8 cellular contexts compared by ENCODE assay signal in genomic region chr18:49858309-49859005, GRCh38. TPM values are rescaled to one million over a fixed set of nuclear protein-coding genes. Genes with fewer than 3 reads are reported as not detected.
DNase-seq lines count a peak whose midpoint lies in the region; ATAC-seq, FAIRE-seq and TF ChIP-seq lines count a peak whose summit lies in the region.

No MANE protein-coding gene starts in this region.

- H3K4me2 ChIP-seq in neuronal stem cell (ENCODE audit: insufficient read depth, low read length, poor library complexity, severe bottlenecking) = no peak overlapping the region

- H3K27me3 ChIP-seq in Caco-2 (replicated peaks; ENCODE audit: control insufficient read depth, insufficient read depth, low read length) = no peaks in the 10 kb centered on the region
- H3K27me3 ChIP-seq in Peyer's patch = no peaks in the 10 kb centered on the region
- peaks cover 0 to 57% (median 0%) of the 10 kb centered on the region in 3 experiments for H3K27me3 ChIP-seq in neuronal stem cell (ENCODE audit: control insufficient read depth in 3 of 3, insufficient read depth in 3 of 3, low read depth in 1 of 3, low read length in 3 of 3)
- H3K27me3 ChIP-seq in tibial nerve = no peaks in the 10 kb centered on the region

- H3K27ac ChIP-seq in Peyer's patch (peak overlapping the region in 3 of 4 donors; percentile 64 to 95 (median 87)), neuronal stem cell (replicated peaks; ENCODE audit: low read length) (no peak overlapping the region), tibial nerve (peak overlapping the region in 1 of 4 donors; percentile 64)

- H3K27ac Mint-ChIP-seq in Caco-2 (ENCODE audit: unreplicated experiment) = peak overlapping the region; percentile 79

- TF ChIP-seq POLR2A in Peyer's patch (IDR thresholded peaks at IDR 0.05) (peak in 1 of 2 donors; percentile 32), tibial nerve (IDR thresholded peaks at IDR 0.05) (no peak)

- no peak overlapping the region for H3K9ac ChIP-seq in neuronal stem cell (ENCODE audit: low read depth, low read length, poor library complexity)

- peaks cover 5% of the 10 kb centered on the region for H3K4me1 Mint-ChIP-seq in Caco-2 (ENCODE audit: low read depth, unreplicated experiment)

- H4K8ac ChIP-seq in neuronal stem cell (ENCODE audit: low read depth, low read length) = no peak overlapping the region

- H3K23ac ChIP-seq in neuronal stem cell (ENCODE audit: low read depth, low read length, poor library complexity) = no peak overlapping the region

- CTCF ChIA-PET in Caco-2 (lab: Charles Lee) = interaction anchor here (0.6 to 1.4 kb wide), 12 partner anchors 9 to 394 kb away, joined by 3 to 12 read pairs (median 4); partner anchors contain the start of gene C18orf32

- TF ChIP-seq CTCF in Caco-2 (IDR thresholded peaks at IDR 0.05; ENCODE audit: insufficient read depth in 1 of 2, low read depth in 1 of 2, low read length in 1 of 2, severe bottlenecking in 1 of 2, unreplicated experiment in 1 of 2) (peak; percentile 62 to 64), Peyer's patch (IDR thresholded peaks at IDR 0.05) (peak; percentile 25 to 98 (median 92)), fibroblast of villous mesenchyme (IDR thresholded peaks at IDR 0.05; ENCODE audit: insufficient read depth, low read depth, low read length) (peak; percentile 96), tibial nerve (IDR thresholded peaks at IDR 0.05) (peak; percentile 81 to 87 (median 82))

- ATAC-seq in HG02763 (IDR thresholded peaks at IDR 0.05; ENCODE audit: unreplicated experiment) = no peak

- WGBS in neuronal stem cell (ENCODE audit: extremely low coverage in 2 of 2, insufficient read length in 2 of 2, insufficient replicate concordance in 1 of 2), 2 donors = no CpG with 5 or more reads among the region's 11 CpGs
- 50 to 54% methylated on average over 9 to 11 of the region's 11 CpGs for WGBS in tibial nerve, 2 donors

- no peak overlapping the region for H4K91ac ChIP-seq in neuronal stem cell (ENCODE audit: low read depth, low read length, poor library complexity)

- no peaks in the 10 kb centered on the region for H3K27me3 Mint-ChIP-seq in Caco-2 (ENCODE audit: insufficient read depth, unreplicated experiment)

- no peaks in the 10 kb centered on the region for H3K79me1 ChIP-seq in neuronal stem cell (ENCODE audit: low read depth, low read length)

- H2BK15ac ChIP-seq in neuronal stem cell (ENCODE audit: low read length) = no peak overlapping the region

- no peak overlapping the region for H2BK120ac ChIP-seq in neuronal stem cell (ENCODE audit: low read depth, low read length)

- no peak overlapping the region for H3K4ac ChIP-seq in neuronal stem cell (ENCODE audit: low read length)

- no peak overlapping the region for H2BK5ac ChIP-seq in neuronal stem cell (ENCODE audit: low read length)

- peak overlapping the region; percentile 69 for H2AFZ ChIP-seq in neuronal stem cell (ENCODE audit: low read length)

- H3K9me3 ChIP-seq in Caco-2 (no peaks in the 10 kb centered on the region), Peyer's patch (no peaks in the 10 kb centered on the region), neuronal stem cell (replicated peaks in 1 of 2; ENCODE audit: control insufficient read depth in 2 of 2, insufficient read depth in 1 of 2, low read depth in 1 of 2, low read length in 2 of 2) (no peaks in the 10 kb centered on the region), tibial nerve (no peaks in the 10 kb centered on the region)

- DNase-seq in Caco-2 (peak; percentile 55 to 73), HTR-8/SVneo (ENCODE audit: insufficient read length, low spot score) (peak; percentile 68), Peyer's patch (peak; percentile 18 to 85 (median 82)), fibroblast of villous mesenchyme (ENCODE audit: low read depth) (peak; percentile 80), neuronal stem cell (ENCODE audit: low spot score) (peak; percentile 70), tibial nerve (ENCODE audit: low spot score in 2 of 2) (peak in 1 of 2 donors; percentile 44)
- DNase-seq in activated T-helper 1 cell treated with anti-CD3 and anti-CD28 coated beads, Interleukin-2, amount 50 U/mL, for 16 hours (ENCODE audit: low read depth in 1 of 2, low spot score in 1 of 2) = peak; percentile 21 to 27

- H3K36me3 ChIP-seq in Caco-2 (ENCODE audit: control insufficient read depth, insufficient read depth, low read length) (no peaks in the 10 kb centered on the region), Peyer's patch (peaks cover 0 to 6% (median 0%) of the 10 kb centered on the region in 3 donors), neuronal stem cell (replicated peaks in 1 of 2; ENCODE audit: control insufficient read depth in 2 of 2, insufficient read depth in 2 of 2, low read length in 2 of 2) (no peaks in the 10 kb centered on the region), tibial nerve (no peaks in the 10 kb centered on the region)

- H3K14ac ChIP-seq in neuronal stem cell (ENCODE audit: low read length) = no peak overlapping the region

- no peaks in the 10 kb centered on the region for H3K9me3 Mint-ChIP-seq in Caco-2 (ENCODE audit: unreplicated experiment)

- no peak for FAIRE-seq in HTR-8/SVneo (lab: Jason Lieb, UNC)

- peaks cover 6% of the 10 kb centered on the region for H3K36me3 Mint-ChIP-seq in Caco-2 (ENCODE audit: insufficient read depth, unreplicated experiment)

- peak overlapping the region; percentile 32 for H2AK5ac ChIP-seq in neuronal stem cell (ENCODE audit: low read depth, low read length)

- no TSS peak for BruUV-seq in Caco-2 (replicated peaks; lab: Mats Ljungman, UMichigan)

- intact Hi-C loops in Caco-2 (cut with micrococcal nuclease; ENCODE audit: unreplicated experiment) = loop anchor here (1.0 to 5.0 kb wide), 5 partner anchors 23 to 348 kb away; partner anchors contain the start of gene ACAA2

- H3K4me1 ChIP-seq in Caco-2 (peaks cover 7% of the 10 kb centered on the region), Peyer's patch (peaks cover 0 to 22% (median 3%) of the 10 kb centered on the region in 4 donors), neuronal stem cell (ENCODE audit: control insufficient read depth in 2 of 2, insufficient read depth in 1 of 2, low read depth in 1 of 2, low read length in 2 of 2) (peaks cover 2 to 6% of the 10 kb centered on the region in 2 donors), tibial nerve (peaks cover 0 to 6% (median 0%) of the 10 kb centered on the region in 4 donors)

- H3K4me3 Mint-ChIP-seq in Caco-2 (ENCODE audit: unreplicated experiment) = no peak overlapping the region

- H3K4me3 ChIP-seq in Caco-2 (ENCODE audit: low read depth, low read length) (no peak overlapping the region), Peyer's patch (peak overlapping the region in 2 of 4 donors; percentile 12 to 28), fibroblast of villous mesenchyme (ENCODE audit: low read depth, low read length) (no peak overlapping the region), neuronal stem cell (ENCODE audit: low read length in 2 of 2) (no peak overlapping the region), tibial nerve (no peak overlapping the region)

- POLR2A ChIA-PET in Caco-2 (lab: Charles Lee) = interaction anchor here (0.6 kb wide), 1 partner anchor 45 kb away, joined by 3 read pairs; no protein-coding TSS in a partner anchor

- H2BK12ac ChIP-seq in neuronal stem cell (ENCODE audit: low read length) = no peak overlapping the region

- H3K18ac ChIP-seq in neuronal stem cell (ENCODE audit: low read length) = peak overlapping the region; percentile 62

- no peak for TF ChIP-seq EP300 in tibial nerve (IDR thresholded peaks at IDR 0.05)

RNA-seq across cellular contexts. Expression of gene ACAA2, which starts 45.1 kb away (rescaled TPM):
- total RNA-seq in Caco-2 (2022) = 188 and 207 TPM in 2 replicates
- 100 to 1,000 TPM in 3 of 4 donors, 10 to 100 TPM in 1; 97.4 to 257 (median 143) TPM for total RNA-seq in Peyer's patch
- total RNA-seq in fibroblast of villous mesenchyme = 31.5 and 36.1 TPM in 2 replicates
- polyA plus RNA-seq in neuronal stem cell (2013, experiment 1 of 2) = 32.3 TPM
- 32.1 TPM for polyA plus RNA-seq in neuronal stem cell (2013, experiment 2 of 2)
- 10 to 100 TPM; 47.9 to 63.4 (median 50.0) TPM for total RNA-seq in tibial nerve
